22 cellular contexts compared by ENCODE assay signal in genomic region chr1:209158851-209159250, GRCh38.
"Had no signal": no experiment of that assay in that cellular context is flagged by ENCODE, and none has a peak within 500 bp of the region (broad histone marks: within the 10 kb centered on the region; RNA-seq: fewer than 3 reads in every experiment).

No MANE protein-coding gene starts in this region.

- H3K4me3 ChIP-seq: hepatocyte, left ventricle myocardium inferior, ovary, right lobe of liver, testis, transverse colon had no signal

- H3K27ac ChIP-seq: hepatocyte, left ventricle myocardium inferior, neutrophil, ovary, right lobe of liver, testis, transverse colon had no signal

- ATAC-seq: activated CD4-positive, alpha-beta T cell treated with anti-CD3 and anti-CD28 coated beads for 36 hours; activated CD8-positive, alpha-beta memory T cell treated with anti-CD3 and anti-CD28 coated beads, Interleukin-2, amount 10 ng/mL, durations not matched to agents 7 days and 5 days; activated CD8-positive, alpha-beta T cell treated with anti-CD3 and anti-CD28 coated beads, Interleukin-2, amount 10 ng/mL, durations not matched to agents 7 days and 5 days; right lobe of liver; stimulated activated naive CD8-positive, alpha-beta T cell treated with anti-CD3 and anti-CD28 coated beads, Interleukin-15, Interleukin-2, amounts not matched to agents 100 U/mL and 50 U/mL, for 24 hours had no signal

- H3K27ac Mint-ChIP-seq: activated CD4-positive, alpha-beta T cell treated with anti-CD3 and anti-CD28 coated beads for 36 hours; activated CD8-positive, alpha-beta memory T cell treated with anti-CD3 and anti-CD28 coated beads, Interleukin-2, amount 10 ng/mL, durations not matched to agents 7 days and 5 days; activated CD8-positive, alpha-beta T cell treated with anti-CD3 and anti-CD28 coated beads, Interleukin-2, amount 10 ng/mL, durations not matched to agents 7 days and 5 days; activated naive CD8-positive, alpha-beta T cell; activated T-helper 2 cell treated with anti-CD3 and anti-CD28 coated beads, Interferon-gamma antibody, Interleukin-2, Interleukin-4, amounts not matched to agents 10 μg/mL and 5 μg/mL and 100 μg/mL, durations not matched to agents 14 hours and 24 hours and 36 hours; progenitor cell of endocrine pancreas; T-helper 2 cell treated with Interferon-gamma antibody and Interleukin-4, amounts not matched to agents 5 μg/mL and 100 μg/mL, for 36 hours had no signal

- H3K9me3 ChIP-seq: left ventricle myocardium inferior, neutrophil, ovary, right lobe of liver, testis, transverse colon had no signal

- H3K9me3 Mint-ChIP-seq: activated T-helper 2 cell treated with anti-CD3 and anti-CD28 coated beads, Interferon-gamma antibody, Interleukin-2, Interleukin-4, amounts not matched to agents 10 μg/mL and 5 μg/mL and 100 μg/mL, durations not matched to agents 14 hours and 24 hours and 36 hours; nephron; T-helper 2 cell treated with Interferon-gamma antibody and Interleukin-4, amounts not matched to agents 5 μg/mL and 100 μg/mL, for 36 hours had no signal

- H3K4me3 Mint-ChIP-seq: activated CD4-positive, alpha-beta T cell treated with anti-CD3 and anti-CD28 coated beads for 36 hours; activated CD8-positive, alpha-beta memory T cell treated with anti-CD3 and anti-CD28 coated beads, Interleukin-2, amount 10 ng/mL, durations not matched to agents 7 days and 5 days; activated CD8-positive, alpha-beta T cell treated with anti-CD3 and anti-CD28 coated beads, Interleukin-2, amount 10 ng/mL, durations not matched to agents 7 days and 5 days; activated naive CD8-positive, alpha-beta T cell; nephron; T-helper 2 cell treated with Interferon-gamma antibody and Interleukin-4, amounts not matched to agents 5 μg/mL and 100 μg/mL, for 36 hours had no signal

- H3K27me3 ChIP-seq: hepatocyte, neutrophil, ovary, right lobe of liver, testis, transverse colon had no signal

- H3K36me3 ChIP-seq: left ventricle myocardium inferior, neutrophil, ovary, right lobe of liver, transverse colon had no signal

- DNase-seq: activated CD4-positive, alpha-beta T cell treated with anti-CD3 and anti-CD28 coated beads for 36 hours; activated CD4-positive, CD25-positive, alpha-beta regulatory T cell; activated CD8-positive, alpha-beta memory T cell treated with anti-CD3 and anti-CD28 coated beads, Interleukin-2, amount 10 ng/mL, durations not matched to agents 7 days and 5 days; activated CD8-positive, alpha-beta T cell treated with anti-CD3 and anti-CD28 coated beads, Interleukin-2, amount 10 ng/mL, durations not matched to agents 7 days and 5 days; activated T-cell treated with anti-CD3 and anti-CD28 coated beads, Interleukin-2, amount 50 U/mL, for 48 hours; anterior cingulate cortex; effector CD8-positive, alpha-beta T cell; islet precursor cell; left ventricle myocardium inferior; ovary; right lobe of liver; stimulated activated CD4-positive, alpha-beta T cell treated with anti-CD3 and anti-CD28 coated beads, Interleukin-2, amount 100 ng/mL, for 48 hours; stimulated activated naive CD8-positive, alpha-beta T cell treated with anti-CD3 and anti-CD28 coated beads, Interleukin-15, Interleukin-2, amounts not matched to agents 100 U/mL and 50 U/mL, for 24 hours; testis; transverse colon had no signal

- H3K4me1 ChIP-seq: left ventricle myocardium inferior, right lobe of liver, testis had no signal

- H3K36me3 Mint-ChIP-seq: activated CD8-positive, alpha-beta memory T cell treated with anti-CD3 and anti-CD28 coated beads, Interleukin-2, amount 10 ng/mL, durations not matched to agents 7 days and 5 days; activated naive CD8-positive, alpha-beta T cell had no signal

- H3K4me1 Mint-ChIP-seq: activated CD4-positive, alpha-beta T cell treated with anti-CD3 and anti-CD28 coated beads for 36 hours; activated CD8-positive, alpha-beta memory T cell treated with anti-CD3 and anti-CD28 coated beads, Interleukin-2, amount 10 ng/mL, durations not matched to agents 7 days and 5 days had no signal

- H3K27me3 Mint-ChIP-seq: activated CD4-positive, alpha-beta T cell treated with anti-CD3 and anti-CD28 coated beads for 36 hours; activated CD8-positive, alpha-beta memory T cell treated with anti-CD3 and anti-CD28 coated beads, Interleukin-2, amount 10 ng/mL, durations not matched to agents 7 days and 5 days had no signal
